In the genomic region with DNA sequence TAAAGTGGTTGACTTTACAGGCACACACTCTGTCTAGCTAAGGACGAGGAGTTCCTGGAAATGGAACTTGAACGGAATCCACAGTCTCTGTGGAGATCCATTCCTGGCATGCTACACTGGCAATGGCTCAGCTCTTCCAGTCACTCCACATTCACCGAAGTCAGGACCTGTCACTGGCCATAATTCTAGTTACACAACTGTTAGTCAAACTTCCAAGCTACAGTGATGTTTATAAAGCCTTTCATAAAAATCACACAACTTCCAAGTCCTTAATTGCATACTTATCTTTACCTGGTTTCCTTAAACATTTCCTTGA, we compare ENCODE assay signal across 13 cellular contexts. TPM values are rescaled to one million over a fixed set of nuclear protein-coding genes. Genes with fewer than 3 reads are reported as not detected.
DNase-seq lines count a peak whose midpoint lies in the region; ATAC-seq, FAIRE-seq and TF ChIP-seq lines count a peak whose summit lies in the region.
"Had no signal": no experiment of that assay in that cellular context is flagged by ENCODE, and none has a peak within 500 bp of the region (broad histone marks: within the 10 kb centered on the region; RNA-seq: fewer than 3 reads in every experiment).

No MANE protein-coding gene starts in this region.

- H3K27me3 Mint-ChIP-seq in activated naive CD4-positive, alpha-beta T cell treated with anti-CD3 and anti-CD28 coated beads, Interleukin-2, amount 10 ng/mL, durations not matched to agents 7 days and 5 days: peaks cover 12% of the 10 kb centered on the region

- FAIRE-seq in H54 (lab: Jason Lieb, UNC): peak; percentile 80

- DNase-seq in H54 (ENCODE audit: insufficient read length, low spot score): no peak
- DNase-seq in esophagus muscularis mucosa (ENCODE audit: extremely low spot score): no peak
- DNase-seq in medulla oblongata (ENCODE audit: extremely low spot score): peak; percentile 65
- no peak for DNase-seq in suprapubic skin (ENCODE audit: low spot score in 2 of 2)
- no peak for DNase-seq in activated CD4-positive, alpha-beta T cell treated with anti-CD3 and anti-CD28 coated beads, Interleukin-2, amount 50 U/mL, for 1 hour
- no peak for DNase-seq in SHP77 treated with DMSO at 0.1 percent for 48 hours (lab: John Stamatoyannopoulos, UW)
- DNase-seq in activated naive CD4-positive, alpha-beta T cell treated with anti-CD3 and anti-CD28 coated beads, Interleukin-2, amount 10 ng/mL, durations not matched to agents 7 days and 5 days: no peak
- DNase-seq: amniotic stem cell, H7, NCI-H2171 treated with DMSO at 0.1 percent for 48 hours had no signal

- TF ChIP-seq EP300 in esophagus muscularis mucosa (IDR thresholded peaks at IDR 0.05): peak; percentile 66
- TF ChIP-seq EP300 in suprapubic skin (IDR thresholded peaks at IDR 0.05): no peak

- TF ChIP-seq POLR2A in H54 (IDR thresholded peaks at IDR 0.05; ENCODE audit: low read depth, low read length) (no peak), esophagus muscularis mucosa (IDR thresholded peaks at IDR 0.05; ENCODE audit: low read depth) (no peak), suprapubic skin (IDR thresholded peaks at IDR 0.05) (no peak)

- 16% methylated on average over 3 of the region's 3 CpGs for WGBS in esophagus muscularis mucosa
- WGBS in suprapubic skin: 17% methylated on average over 3 of the region's 3 CpGs

- no peaks in the 10 kb centered on the region for H3K9me3 Mint-ChIP-seq in activated naive CD4-positive, alpha-beta T cell treated with anti-CD3 and anti-CD28 coated beads, Interleukin-2, amount 10 ng/mL, durations not matched to agents 7 days and 5 days

- no peaks in the 10 kb centered on the region for H3K9me3 ChIP-seq in esophagus muscularis mucosa
- no peaks in the 10 kb centered on the region for H3K9me3 ChIP-seq in suprapubic skin
- H3K9me3 ChIP-seq: BLaER1 treated with 17β-estradiol and CSF1 and Interleukin-3, amounts not matched to agents 10 nM and 100 nM had no signal

- no peaks in the 10 kb centered on the region for H3K36me3 Mint-ChIP-seq in activated naive CD4-positive, alpha-beta T cell treated with anti-CD3 and anti-CD28 coated beads, Interleukin-2, amount 10 ng/mL, durations not matched to agents 7 days and 5 days

- no peak for ATAC-seq in HG03520 (IDR thresholded peaks at IDR 0.05; ENCODE audit: unreplicated experiment)
- ATAC-seq: SK-N-SH treated with all-trans-retinoic acid at 6 μM for 48 hours had no signal

- no peak for TF ChIP-seq CTCF in esophagus muscularis mucosa (IDR thresholded peaks at IDR 0.05)
- no peak for TF ChIP-seq CTCF in suprapubic skin (IDR thresholded peaks at IDR 0.05)

- no peak overlapping the region for H3K27ac Mint-ChIP-seq in activated naive CD4-positive, alpha-beta T cell treated with anti-CD3 and anti-CD28 coated beads, Interleukin-2, amount 10 ng/mL, durations not matched to agents 7 days and 5 days

- no peaks in the 10 kb centered on the region for H3K4me1 Mint-ChIP-seq in activated naive CD4-positive, alpha-beta T cell treated with anti-CD3 and anti-CD28 coated beads, Interleukin-2, amount 10 ng/mL, durations not matched to agents 7 days and 5 days

- peak overlapping the region; percentile 20 to 68 (median 66) for H3K27ac ChIP-seq in esophagus muscularis mucosa (replicated peaks in 1 of 4)
- H3K27ac ChIP-seq in suprapubic skin: peak overlapping the region; percentile 45
- H3K27ac ChIP-seq: BLaER1 treated with 17β-estradiol and CSF1 and Interleukin-3, amounts not matched to agents 10 nM and 100 nM had no signal

- H3K4me3 Mint-ChIP-seq in activated naive CD4-positive, alpha-beta T cell treated with anti-CD3 and anti-CD28 coated beads, Interleukin-2, amount 10 ng/mL, durations not matched to agents 7 days and 5 days: no peak overlapping the region

- H3K4me3 ChIP-seq in esophagus muscularis mucosa (peak overlapping the region in 1 of 4 donors; percentile 7), suprapubic skin (no peak overlapping the region)
- H3K4me3 ChIP-seq: BLaER1 treated with 17β-estradiol and CSF1 and Interleukin-3, amounts not matched to agents 10 nM and 100 nM had no signal

- intact Hi-C loops in esophagus muscularis mucosa (cut with DNase I): no loop called here

- H3K36me3 ChIP-seq in esophagus muscularis mucosa (no peaks in the 10 kb centered on the region), suprapubic skin (no peaks in the 10 kb centered on the region)
- H3K36me3 ChIP-seq: BLaER1 treated with 17β-estradiol and CSF1 and Interleukin-3, amounts not matched to agents 10 nM and 100 nM had no signal

- peaks cover 12 to 27% (median 16%) of the 10 kb centered on the region in 4 donors for H3K4me1 ChIP-seq in esophagus muscularis mucosa
- H3K4me1 ChIP-seq in suprapubic skin: peaks cover 13% of the 10 kb centered on the region

- H3K27me3 ChIP-seq in esophagus muscularis mucosa: no peaks in the 10 kb centered on the region
- H3K27me3 ChIP-seq in suprapubic skin: no peaks in the 10 kb centered on the region
- H3K27me3 ChIP-seq: BLaER1 treated with 17β-estradiol and CSF1 and Interleukin-3, amounts not matched to agents 10 nM and 100 nM had no signal

- CTCF ChIA-PET in activated naive CD4-positive, alpha-beta T cell treated with anti-CD3 and anti-CD28 coated beads, Interleukin-2, amount 10 ng/mL, durations not matched to agents 7 days and 5 days (lab: Charles Lee): no interaction called here

RNA-seq across cellular contexts. Expression of gene CDC14B, which starts 15.7 kb away (rescaled TPM):
- 10 to 100 TPM; 22.0 to 39.7 (median 27.0) TPM for total RNA-seq in esophagus muscularis mucosa
- total RNA-seq in suprapubic skin: 10 to 100 TPM in 2 of 4 donors, 1 to 10 TPM in 2; 4.9 to 11.2 (median 8.9) TPM

RNA-seq across cellular contexts. Expression of gene PRXL2C, which starts 51.2 kb away (rescaled TPM):
- total RNA-seq in esophagus muscularis mucosa (10 to 100 TPM; 20.3 to 33.3 (median 26.3) TPM), suprapubic skin (10 to 100 TPM; 11.2 to 16.0 (median 13.6) TPM)
